Comparison of ENCODE assay signal across 19 cellular contexts in genomic region chrX:103518571-103518970, GRCh38. TPM values are rescaled to one million over a fixed set of nuclear protein-coding genes. Genes with fewer than 3 reads are reported as not detected.
"Had no signal": no experiment of that assay in that cellular context is flagged by ENCODE, and none has a peak within 500 bp of the region (broad histone marks: within the 10 kb centered on the region; RNA-seq: fewer than 3 reads in every experiment).

No MANE protein-coding gene starts in this region.

- DNase-seq: IMR-90, Karpas-422, KG1, MM.1S, NCI-H1092 treated with DMSO at 0.1 percent for 48 hours, NCI-H1436, NCI-H187, NCI-H2029, NCI-H2081 treated with DMSO at 0.1 percent for 48 hours, NCI-H2227 treated with DMSO at 0.1 percent for 48 hours, NCI-H524, NCI-H69, NCI-H774, Right ventricle myocardium superior, RPMI8226, SIG-M5 had no signal

- H3K9me3 ChIP-seq: SJSA1 had no signal

- H3K27ac ChIP-seq: SJSA1, SK-N-MC had no signal

- H3K27me3 ChIP-seq: SJSA1 had no signal

- H3K36me3 ChIP-seq: SJSA1 had no signal

- H3K4me3 ChIP-seq: SJSA1, SK-N-MC had no signal

- H3K4me1 ChIP-seq: SJSA1 had no signal

RNA-seq across cellular contexts. Expression of gene RAB40A, which starts 0.7 kb away (rescaled TPM):
- total RNA-seq: HT-29, Right ventricle myocardium superior had no signal
